In genomic region chr6:102525336-102525735, GRCh38 we compare ENCODE assay signal across 22 cellular contexts.
"Had no signal": no experiment of that assay in that cellular context is flagged by ENCODE, and none has a peak within 500 bp of the region (broad histone marks: within the 10 kb centered on the region; RNA-seq: fewer than 3 reads in every experiment).

No MANE protein-coding gene starts in this region.

- DNase-seq: activated CD4-positive, alpha-beta memory T cell treated with anti-CD3 and anti-CD28 coated beads for 36 hours; activated CD4-positive, alpha-beta T cell treated with anti-CD3 and anti-CD28 coated beads for 48 hours; activated CD8-positive, alpha-beta memory T cell treated with anti-CD3 and anti-CD28 coated beads, Interleukin-2, amount 50 U/mL, for 4 hours; activated effector memory CD4-positive, alpha-beta T cell treated with anti-CD3 and anti-CD28 coated beads, Interleukin-2, amount 50 U/mL, for 16 hours; activated naive CD4-positive, alpha-beta T cell treated with anti-CD3 and anti-CD28 coated beads for 36 hours; activated naive CD8-positive, alpha-beta T cell treated with anti-CD3 and anti-CD28 coated beads, Interleukin-2, amount 10 ng/mL, durations not matched to agents 7 days and 5 days; activated T-cell treated with anti-CD3 and anti-CD28 coated beads, Interleukin-2, amount 50 U/mL, for 1 hour; cortex of kidney; effector memory CD8-positive, alpha-beta T cell; erythroblast; head of caudate nucleus; left cardiac atrium; left ventricle myocardium superior; mucosa of descending colon; right lobe of liver; stimulated activated CD4-positive, alpha-beta T cell treated with anti-CD3 and anti-CD28 coated beads, Interleukin-2, amount 100 ng/mL, for 48 hours; stimulated activated naive CD4-positive, alpha-beta T cell treated with Interleukin-2 at 50 U/mL for 16 hours; testis; transverse colon; WERI-Rb-1 had no signal

- ATAC-seq: activated CD4-positive, CD25-positive, alpha-beta regulatory T cell treated with anti-CD3 and anti-CD28 coated beads, Interleukin-2, amount 50 U/mL, for 24 hours; effector memory CD8-positive, alpha-beta T cell; left cardiac atrium; left ventricle myocardium superior; mucosa of descending colon; natural killer cell treated with Interleukin-12 subunit alpha and Interleukin-12 subunit beta and Interleukin-15 and Interleukin-18, amount 100 ng/mL, for 72 hours; right lobe of liver had no signal
